ENCODE assay signal across 13 cellular contexts in genomic region chr22:19111140-19111539, GRCh38. TPM values are rescaled to one million over a fixed set of nuclear protein-coding genes. Genes with fewer than 3 reads are reported as not detected.
DNase-seq lines count a peak whose midpoint lies in the region; ATAC-seq and TF ChIP-seq lines count a peak whose summit lies in the region.
"Had no signal": no experiment of that assay in that cellular context is flagged by ENCODE, and none has a peak within 500 bp of the region (broad histone marks: within the 10 kb centered on the region; RNA-seq: fewer than 3 reads in every experiment).

No MANE protein-coding gene starts in this region.

- H3K27ac ChIP-seq in CD4-positive, alpha-beta T cell (ENCODE audit: low read depth, low read length): peak overlapping the region; percentile 85
- H3K27ac ChIP-seq: right atrium auricular region had no signal

- CTCF ChIA-PET in CD4-positive, alpha-beta T cell (lab: Charles Lee): interaction anchor here (2.4 to 2.5 kb wide), 2 partner anchors 10 to 33 kb away, joined by 19 read pairs; partner anchors contain the start of genes DGCR2 and ESS2
- CTCF ChIA-PET in T-cell (lab: Charles Lee): no interaction called here

- POLR2A ChIA-PET in CD4-positive, alpha-beta T cell (lab: Charles Lee): interaction anchor here (0.8 to 3.7 kb wide), 6 partner anchors 9 to 181 kb away, joined by 3 to 79 read pairs (median 4); partner anchors contain the start of genes DGCR2, ESS2 and SLC25A1
- POLR2A ChIA-PET in T-cell (lab: Charles Lee): interaction anchor here (0.5 to 1.0 kb wide), 7 partner anchors 8 to 33 kb away, joined by 3 to 15 read pairs (median 3); partner anchors contain the start of genes DGCR2 (in 2 of the 2) and ESS2 (in 1 of the 2)

- peaks cover 25% of the 10 kb centered on the region for H3K36me3 Mint-ChIP-seq in CD4-positive, alpha-beta T cell (ENCODE audit: low read depth)
- peaks cover 12% of the 10 kb centered on the region for H3K36me3 Mint-ChIP-seq in T-cell

- peak overlapping the region; percentile 86 for H3K27ac Mint-ChIP-seq in CD4-positive, alpha-beta T cell
- H3K27ac Mint-ChIP-seq in T-cell: peak overlapping the region; percentile 90 to 96
- H3K27ac Mint-ChIP-seq: activated T-helper 1 cell treated with anti-CD3 and anti-CD28 coated beads, Interleukin-12 subunit alpha, Interleukin-12 subunit beta, Interleukin-2, Interleukin-4 antibody, amounts not matched to agents 30 ng/mL and 10 ng/mL and 1 ng/mL, durations not matched to agents 14 hours and 24 hours and 36 hours had no signal

- peak overlapping the region; percentile 64 for H3K4me3 Mint-ChIP-seq in CD4-positive, alpha-beta T cell
- H3K4me3 Mint-ChIP-seq in T-cell: peak overlapping the region in 2 of 3 donors; percentile 7 to 55
- H3K4me3 Mint-ChIP-seq: activated T-helper 1 cell treated with anti-CD3 and anti-CD28 coated beads, Interleukin-12 subunit alpha, Interleukin-12 subunit beta, Interleukin-2, Interleukin-4 antibody, amounts not matched to agents 30 ng/mL and 10 ng/mL and 1 ng/mL, durations not matched to agents 14 hours and 24 hours and 36 hours had no signal

- no peaks in the 10 kb centered on the region for H3K9me3 Mint-ChIP-seq in CD4-positive, alpha-beta T cell
- no peaks in the 10 kb centered on the region for H3K9me3 Mint-ChIP-seq in T-cell
- H3K9me3 Mint-ChIP-seq: activated T-helper 1 cell treated with anti-CD3 and anti-CD28 coated beads, Interleukin-12 subunit alpha, Interleukin-12 subunit beta, Interleukin-2, Interleukin-4 antibody, amounts not matched to agents 30 ng/mL and 10 ng/mL and 1 ng/mL, durations not matched to agents 14 hours and 24 hours and 36 hours had no signal

- H3K9me3 ChIP-seq in CD4-positive, alpha-beta T cell (ENCODE audit: control insufficient read depth, low read length): no peaks in the 10 kb centered on the region
- H3K9me3 ChIP-seq: breast epithelium, right atrium auricular region had no signal

- in situ Hi-C loops in G401 (cut with HindIII; ENCODE audit: low sequenced_read_pairs): no loop called here

- intact Hi-C loops in CD4-positive, alpha-beta T cell (cut with DNase I, micrococcal nuclease): no loop called here

- H3K27me3 ChIP-seq in CD4-positive, alpha-beta T cell (ENCODE audit: control insufficient read depth, insufficient read depth, low read length): no peaks in the 10 kb centered on the region
- H3K27me3 ChIP-seq: breast epithelium, right atrium auricular region had no signal

- no peak for TF ChIP-seq CTCF in CD4-positive, alpha-beta T cell (IDR thresholded peaks at IDR 0.05)

- peaks cover 84% of the 10 kb centered on the region for H3K4me1 Mint-ChIP-seq in CD4-positive, alpha-beta T cell (ENCODE audit: low read depth)
- peaks cover 82 to 84% (median 82%) of the 10 kb centered on the region in 3 donors for H3K4me1 Mint-ChIP-seq in T-cell

- no peak for ATAC-seq in CD4-positive, alpha-beta T cell (ENCODE audit: poor library complexity)
- no peak for ATAC-seq in T-cell (replicated peaks in 1 of 4)
- no peak for ATAC-seq in HG02973 (IDR thresholded peaks at IDR 0.05; ENCODE audit: unreplicated experiment)
- no peak for ATAC-seq in HG02571 (IDR thresholded peaks at IDR 0.05; ENCODE audit: unreplicated experiment)

- no peak for DNase-seq in CD4-positive, alpha-beta T cell
- peak; percentile 33 for DNase-seq in G401 (ENCODE audit: low spot score)
- DNase-seq in T-cell: no peak
- DNase-seq in islet precursor cell: peak; percentile 40
- no peak for DNase-seq in NCI-H1930 (lab: John Stamatoyannopoulos, UW)
- DNase-seq: COR-L47; SIG-M5; stimulated activated CD4-positive, alpha-beta T cell treated with anti-CD3 and anti-CD28 coated beads, Interleukin-4, amount 100 ng/mL, for 4 hours had no signal

- H3K27me3 Mint-ChIP-seq in CD4-positive, alpha-beta T cell: no peaks in the 10 kb centered on the region
- H3K27me3 Mint-ChIP-seq in T-cell: no peaks in the 10 kb centered on the region

RNA-seq across cellular contexts. Expression of gene DGCR2, which starts 11.1 kb away (rescaled TPM):
- total RNA-seq in CD4-positive, alpha-beta T cell: 10 to 100 TPM; 31.9 to 35.5 TPM
- 56.6 and 59.9 TPM in 2 replicates for total RNA-seq in G401 (2014; rRNA removed; shearing (Covaris generic))
- total RNA-seq in T-cell: 10 to 100 TPM; 50.9 to 79.2 (median 71.5) TPM

RNA-seq across cellular contexts. Expression of gene TSSK2, which starts 20.0 kb away (rescaled TPM):
- under 1 TPM in 1 of 2 experiments, not detected in 1; 0.31 TPM for total RNA-seq in CD4-positive, alpha-beta T cell
- not detected in 2 replicates for total RNA-seq in G401 (2014; rRNA removed; shearing (Covaris generic))
- total RNA-seq in T-cell: under 1 TPM in 1 of 5 donors, not detected in 4; 0.37 TPM
- total RNA-seq: activated T-helper 1 cell treated with anti-CD3 and anti-CD28 coated beads, Interleukin-12 subunit alpha, Interleukin-12 subunit beta, Interleukin-2, Interleukin-4 antibody, amounts not matched to agents 30 ng/mL and 10 ng/mL and 1 ng/mL, durations not matched to agents 14 hours and 24 hours and 36 hours; breast epithelium; right atrium auricular region had no signal

RNA-seq across cellular contexts. Expression of gene ESS2, which starts 33.3 kb away (rescaled TPM):
- 10 to 100 TPM; 56.1 to 58.0 TPM for total RNA-seq in CD4-positive, alpha-beta T cell
- 28.7 and 39.0 TPM in 2 replicates for total RNA-seq in G401 (2014; rRNA removed; shearing (Covaris generic))
- total RNA-seq in T-cell: 10 to 100 TPM; 20.9 to 40.4 (median 22.9) TPM

RNA-seq across cellular contexts. Expression of gene GSC2, which starts 39.0 kb away (rescaled TPM):
- not detected for total RNA-seq in CD4-positive, alpha-beta T cell
- 0.44 TPM in 1 of 2 replicates, not detected in the other for total RNA-seq in G401 (2014; rRNA removed; shearing (Covaris generic))
- total RNA-seq in T-cell: not detected
- total RNA-seq: breast epithelium, right atrium auricular region had no signal

Comparison
In these comparisons a context has a peak if more than half of its experiments do, and no peak if none do; other contexts are left out.
1. DNase-seq: peak in G401 (single experiment) and islet precursor cell (single experiment); none in CD4-positive, alpha-beta T cell (0 of 10), T-cell (0 of 34) and NCI-H1930 (0 of 2).